In the genomic region with DNA sequence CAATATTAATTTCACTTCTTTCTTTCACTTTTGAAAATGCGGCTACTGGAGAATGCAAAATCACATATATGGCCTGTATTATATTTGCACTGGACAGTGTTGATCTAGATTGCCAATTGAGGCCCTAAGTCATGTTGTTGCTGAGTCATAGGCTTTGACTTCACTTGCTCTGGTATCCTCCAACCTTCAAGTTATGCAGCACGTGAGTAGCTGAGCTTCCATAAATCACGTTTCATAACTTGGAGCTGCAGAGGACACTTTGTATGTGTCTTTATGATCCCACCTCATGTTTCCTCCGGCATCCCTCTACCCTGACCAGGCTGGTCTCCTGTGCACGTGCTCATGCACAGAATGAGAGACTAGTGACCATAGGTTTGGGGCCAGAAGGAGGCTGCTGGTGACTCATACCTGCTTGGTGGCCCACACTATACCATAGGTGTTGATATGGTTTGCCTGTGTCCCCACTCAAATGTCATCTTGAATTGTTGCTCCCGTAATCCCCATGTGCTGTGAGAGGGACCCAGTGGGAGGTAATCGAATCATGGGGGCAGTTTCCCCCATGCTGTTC, we compare ENCODE assay signal across 18 cellular contexts.
"Had no signal": no experiment of that assay in that cellular context is flagged by ENCODE, and none has a peak within 500 bp of the region (broad histone marks: within the 10 kb centered on the region; RNA-seq: fewer than 3 reads in every experiment).

No MANE protein-coding gene starts in this region.

- H3K9me3 ChIP-seq: heart left ventricle, neutrophil, ovary, prostate gland, right atrium auricular region, thoracic aorta, upper lobe of right lung had no signal

- H3K27me3 ChIP-seq: heart left ventricle, ovary, right atrium auricular region, upper lobe of right lung had no signal

- H3K4me1 ChIP-seq: prostate gland, upper lobe of right lung had no signal

- H3K36me3 ChIP-seq: heart left ventricle, neutrophil, ovary, prostate gland, right atrium auricular region, thoracic aorta, upper lobe of right lung had no signal

- H3K4me3 ChIP-seq: dorsolateral prefrontal cortex, heart left ventricle, ovary, prostate gland, right atrium auricular region, thoracic aorta, upper lobe of right lung had no signal

- DNase-seq: activated CD4-positive, alpha-beta T cell treated with anti-CD3 and anti-CD28 coated beads for 36 hours; activated CD4-positive, alpha-beta T cell treated with anti-CD3 and anti-CD28 coated beads, Interleukin-2, amount 50 U/mL, for 4 hours; activated naive CD4-positive, alpha-beta T cell treated with anti-CD3 and anti-CD28 coated beads, Interleukin-2, amount 10 ng/mL, durations not matched to agents 7 days and 5 days; activated T-cell treated with anti-CD3 and anti-CD28 coated beads, Interleukin-2, amount 50 U/mL, for 48 hours; dorsolateral prefrontal cortex; effector memory CD8-positive, alpha-beta T cell; heart left ventricle; islet precursor cell; left cardiac atrium; ovary; stimulated activated CD4-positive, alpha-beta T cell treated with anti-CD3 and anti-CD28 coated beads, Interleukin-4, amount 100 ng/mL, for 24 hours; stimulated activated naive CD4-positive, alpha-beta T cell treated with Interleukin-2 at 50 U/mL for 16 hours; T-helper 9 cell; upper lobe of right lung had no signal

- H3K27ac ChIP-seq: dorsolateral prefrontal cortex, heart left ventricle, neutrophil, ovary, prostate gland, right atrium auricular region, upper lobe of right lung had no signal
